In the genomic region with DNA sequence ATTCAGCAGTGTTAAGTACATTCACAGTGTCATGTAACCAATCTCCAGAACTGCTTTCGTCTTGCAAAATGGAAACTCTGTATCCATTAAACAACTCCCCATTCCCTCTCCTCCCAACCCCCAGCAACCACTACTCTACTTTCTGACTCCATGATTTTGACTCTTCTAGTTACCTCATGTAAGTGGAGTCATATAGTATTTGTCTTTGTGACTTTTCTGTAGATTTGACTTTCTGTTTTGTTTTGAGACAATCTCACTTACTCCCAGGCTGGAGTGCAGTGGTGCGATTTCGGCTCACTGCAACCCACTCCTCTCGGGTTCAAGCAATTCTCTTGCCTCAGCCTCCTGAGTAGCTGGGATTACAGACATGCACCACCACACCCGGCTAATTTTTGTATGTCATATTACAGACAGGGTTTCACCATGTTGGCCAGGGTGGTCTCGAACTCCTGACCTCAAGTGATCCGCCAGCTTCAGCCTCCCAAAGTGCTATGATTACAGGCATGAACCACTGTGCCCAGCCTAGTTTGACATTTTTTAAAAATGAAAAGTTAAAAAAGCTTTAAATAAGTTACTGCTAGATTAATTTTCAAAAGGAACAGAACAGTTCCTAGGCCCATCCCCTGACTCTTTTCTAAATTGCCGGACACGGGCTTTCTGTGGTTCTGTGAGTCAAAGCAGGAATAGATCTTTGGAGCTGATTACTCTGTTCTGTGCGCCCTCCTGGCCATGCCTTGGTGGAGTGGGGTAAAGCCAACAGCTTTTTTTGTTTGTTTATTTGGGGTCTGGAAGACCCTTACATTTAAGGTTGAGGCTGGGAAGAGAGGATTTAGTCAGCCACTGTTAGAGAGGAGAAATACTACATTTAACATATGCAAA, we compare ENCODE assay signal across 24 cellular contexts.
"Had no signal": no experiment of that assay in that cellular context is flagged by ENCODE, and none has a peak within 500 bp of the region (broad histone marks: within the 10 kb centered on the region; RNA-seq: fewer than 3 reads in every experiment).

No MANE protein-coding gene starts in this region.

- H3K4me1 ChIP-seq: left lung, lower lobe of right lung, testis, transverse colon had no signal

- H3K9me3 Mint-ChIP-seq: activated B cell treated with CpG ODN at 0.5 μM for 24 hours; activated CD4-positive, alpha-beta memory T cell treated with anti-CD3 and anti-CD28 coated beads for 36 hours; activated T-helper 1 cell treated with anti-CD3 and anti-CD28 coated beads, Interleukin-12 subunit alpha, Interleukin-12 subunit beta, Interleukin-2, Interleukin-4 antibody, amounts not matched to agents 30 ng/mL and 10 ng/mL and 1 ng/mL, durations not matched to agents 14 hours and 24 hours and 36 hours; naive thymus-derived CD8-positive, alpha-beta T cell; neural progenitor cell; T-cell; T-helper 2 cell treated with Interferon-gamma antibody and Interleukin-4, amounts not matched to agents 5 μg/mL and 100 μg/mL, for 36 hours had no signal

- H3K4me1 Mint-ChIP-seq: activated B cell treated with CpG ODN at 0.5 μM for 24 hours, neural progenitor cell had no signal

- DNase-seq: activated B cell treated with CpG ODN at 0.5 μM for 24 hours; activated CD4-positive, alpha-beta memory T cell treated with anti-CD3 and anti-CD28 coated beads for 36 hours; activated CD8-positive, alpha-beta memory T cell treated with anti-CD3 and anti-CD28 coated beads, Interleukin-2, amount 50 U/mL, for 4 hours; activated gamma-delta T cell treated with Interleukin-2 at 50 U/mL for 16 hours; activated naive CD4-positive, alpha-beta T cell treated with anti-CD3 and anti-CD28 coated beads, Interleukin-2, amount 50 U/mL, for 16 hours; activated T-cell treated with anti-CD3 and anti-CD28 coated beads, Interleukin-2, amount 50 U/mL, for 1 hour; amniotic stem cell; central memory CD4-positive, alpha-beta T cell; foreskin keratinocyte; heart left ventricle; left lung; lower lobe of right lung; mesenchymal stem cell; naive thymus-derived CD8-positive, alpha-beta T cell; posterior cingulate gyrus; right cardiac atrium; stimulated activated naive CD4-positive, alpha-beta T cell treated with Interleukin-2 at 50 U/mL for 16 hours; T-cell; testis; transverse colon had no signal

- H3K4me3 Mint-ChIP-seq: activated B cell treated with CpG ODN at 0.5 μM for 24 hours; activated CD4-positive, alpha-beta memory T cell treated with anti-CD3 and anti-CD28 coated beads for 36 hours; activated T-helper 1 cell treated with anti-CD3 and anti-CD28 coated beads, Interleukin-12 subunit alpha, Interleukin-12 subunit beta, Interleukin-2, Interleukin-4 antibody, amounts not matched to agents 30 ng/mL and 10 ng/mL and 1 ng/mL, durations not matched to agents 14 hours and 24 hours and 36 hours; naive thymus-derived CD8-positive, alpha-beta T cell; neural progenitor cell; T-cell; T-helper 2 cell treated with Interferon-gamma antibody and Interleukin-4, amounts not matched to agents 5 μg/mL and 100 μg/mL, for 36 hours had no signal

- H3K27ac Mint-ChIP-seq: activated B cell treated with CpG ODN at 0.5 μM for 24 hours; activated CD4-positive, alpha-beta memory T cell treated with anti-CD3 and anti-CD28 coated beads for 36 hours; activated T-helper 1 cell treated with anti-CD3 and anti-CD28 coated beads, Interleukin-12 subunit alpha, Interleukin-12 subunit beta, Interleukin-2, Interleukin-4 antibody, amounts not matched to agents 30 ng/mL and 10 ng/mL and 1 ng/mL, durations not matched to agents 14 hours and 24 hours and 36 hours; neural progenitor cell; T-cell; T-helper 2 cell treated with Interferon-gamma antibody and Interleukin-4, amounts not matched to agents 5 μg/mL and 100 μg/mL, for 36 hours had no signal

- H3K27me3 Mint-ChIP-seq: activated B cell treated with CpG ODN at 0.5 μM for 24 hours had no signal

- ATAC-seq: foreskin keratinocyte; heart left ventricle; left lung; lower lobe of right lung; naive thymus-derived CD8-positive, alpha-beta T cell; right cardiac atrium; T-cell had no signal

- H3K4me3 ChIP-seq: esophagus muscularis mucosa, heart left ventricle, left lung, lower lobe of right lung, neural progenitor cell, testis, transverse colon had no signal

- H3K9me3 ChIP-seq: esophagus muscularis mucosa, heart left ventricle, left lung, lower lobe of right lung, testis, transverse colon had no signal

- H3K27ac ChIP-seq: esophagus muscularis mucosa, foreskin keratinocyte, left lung, lower lobe of right lung, neural progenitor cell, testis, transverse colon had no signal

- H3K27me3 ChIP-seq: esophagus muscularis mucosa, foreskin keratinocyte, heart left ventricle, left lung, neural progenitor cell, testis, transverse colon had no signal

- H3K36me3 ChIP-seq: esophagus muscularis mucosa, left lung, lower lobe of right lung, neural progenitor cell, transverse colon had no signal

- H3K36me3 Mint-ChIP-seq: activated CD4-positive, alpha-beta memory T cell treated with anti-CD3 and anti-CD28 coated beads for 36 hours; neural progenitor cell had no signal
